8 cellular contexts compared by ENCODE assay signal in genomic region chr2:27216416-27217137, GRCh38. TPM values are rescaled to one million over a fixed set of nuclear protein-coding genes. Genes with fewer than 3 reads are reported as not detected.
A peak's percentile ranks its signal among the peaks of the same experiment; 100 is the strongest.
DNase-seq lines count a peak whose midpoint lies in the region; ATAC-seq, FAIRE-seq and TF ChIP-seq lines count a peak whose summit lies in the region.

No MANE protein-coding gene starts in this region.

- peaks cover 56% of the 10 kb centered on the region for H3K79me2 ChIP-seq in K562 (ENCODE audit: control insufficient read depth, insufficient read depth, low read length)

- WGBS in heart right ventricle, 2 donors, result 88 to 89% methylated on average over 13 of the region's 13 CpGs
- 63% methylated on average over 13 of the region's 13 CpGs for WGBS in K562 (ENCODE audit: insufficient coverage, low coverage, missing lambda C conversion rate)
- 92 to 97% methylated on average over 11 to 12 of the region's 13 CpGs for WGBS in mesodermal cell (ENCODE audit: insufficient coverage in 2 of 2), 2 experiments
- 80% methylated on average over 13 of the region's 13 CpGs for WGBS in aorta, 2 donors

- H3K9ac ChIP-seq in K562 (ENCODE audit: insufficient read depth in 1 of 2, low read depth in 2 of 2, low read length in 2 of 2), result peak overlapping the region; percentile 94 to 100

- peak overlapping the region; percentile 86 for H2AFZ ChIP-seq in K562 (ENCODE audit: low read depth, low read length)

- no peak for ATAC-seq in heart right ventricle
- ATAC-seq in left ventricle myocardium superior, result no peak
- no peak for ATAC-seq in K562
- no peak for ATAC-seq in aorta (ENCODE audit: low FRiP score)
- no peak for ATAC-seq in left colon

- H4K20me1 ChIP-seq in K562 (replicated peaks; ENCODE audit: control insufficient read depth, insufficient read depth, low read length), result no peaks in the 10 kb centered on the region

- POLR2A ChIA-PET in K562 (lab: Yijun Ruan, JAX), result interaction anchor here (0.5 to 2.9 kb wide), 7 partner anchors 16 to 228 kb away, joined by 3 to 12 read pairs (median 3); no protein-coding TSS in a partner anchor

- TF ChIP-seq RAD21 in K562 (CRISPR knock-in tag; conservative IDR thresholded peaks at IDR 0.05 in 1 of 2, IDR thresholded peaks at IDR 0.05 in 1 of 2), result no peak

- no peaks in the 10 kb centered on the region for H3K9me1 ChIP-seq in K562 (ENCODE audit: control insufficient read depth, insufficient read depth, low read length)

- in situ Hi-C loops in K562 (cut with MboI), result no loop called here

- H3K4me3 ChIP-seq in heart right ventricle (peak overlapping the region; percentile 50 to 78 (median 64)), K562 (peak overlapping the region; percentile 65), mesodermal cell (ENCODE audit: extremely low read depth, insufficient read depth, low read length, poor library complexity, severe bottlenecking) (peak overlapping the region; percentile 70), aorta (ENCODE audit: low read length in 2 of 2) (peak overlapping the region; percentile 23 to 50)

- H3K27me3 ChIP-seq in heart right ventricle (no peaks in the 10 kb centered on the region), K562 (ENCODE audit: control insufficient read depth in 2 of 2, insufficient read depth in 2 of 2, low read length in 2 of 2) (no peaks in the 10 kb centered on the region), aorta (ENCODE audit: control insufficient read depth in 1 of 2, insufficient read depth in 2 of 2, low read length in 1 of 2) (no peaks in the 10 kb centered on the region)

- TF ChIP-seq POLR2A in K562 (conservative IDR thresholded peaks at IDR 0.05), result no peak

- no peaks in the 10 kb centered on the region for H3K9me3 ChIP-seq in heart right ventricle
- H3K9me3 ChIP-seq in K562 (replicated peaks; ENCODE audit: control insufficient read depth, insufficient read depth, low read depth, low read length), result no peaks in the 10 kb centered on the region
- no peaks in the 10 kb centered on the region for H3K9me3 ChIP-seq in mesodermal cell (ENCODE audit: control insufficient read depth, low read length)
- H3K9me3 ChIP-seq in aorta (ENCODE audit: control insufficient read depth, low read length), result no peaks in the 10 kb centered on the region

- no peak for FAIRE-seq in K562 (lab: Jason Lieb, UNC)

- intact Hi-C loops in heart right ventricle (cut with DNase I) (loop anchor here in 2 of 10 donors (10.0 kb wide), 2 partner anchors 138 to 148 kb away; partner anchors contain the start of gene GTF3C2 (in 1 of the 2)), left ventricle myocardium superior (cut with micrococcal nuclease) (no loop called here), K562 (cut with micrococcal nuclease) (no loop called here), aorta (cut with DNase I) (no loop called here), left colon (cut with DNase I, micrococcal nuclease) (no loop called here)

- H3K36me3 ChIP-seq in heart right ventricle, result peaks cover 0 to 65% (median 15%) of the 10 kb centered on the region in 9 donors
- H3K36me3 ChIP-seq in K562 (ENCODE audit: control insufficient read depth, insufficient read depth, low read length), result peaks cover 61% of the 10 kb centered on the region
- H3K36me3 ChIP-seq in mesodermal cell (ENCODE audit: control insufficient read depth, insufficient read depth, low read length), result peaks cover 63% of the 10 kb centered on the region
- H3K36me3 ChIP-seq in aorta (ENCODE audit: control insufficient read depth in 1 of 2, insufficient read depth in 2 of 2, low read length in 1 of 2), result peaks cover 0 to 2% of the 10 kb centered on the region in 2 donors

- DNase-seq in heart right ventricle, result no peak
- DNase-seq in left ventricle myocardium superior, result no peak
- DNase-seq in K562 (ENCODE audit: extremely low read depth in 1 of 4, low spot score in 3 of 4), result no peak
- DNase-seq in aorta, result no peak
- no peak for DNase-seq in left colon
- no peak for DNase-seq in foreskin melanocyte
- no peak for DNase-seq in RKO (ENCODE audit: low spot score)

- CTCF ChIA-PET in K562 (lab: Yijun Ruan, JAX; ENCODE audit: low intra/inter-chr PET ratio), result no interaction called here

- H3K27ac ChIP-seq in heart right ventricle (peak overlapping the region in 6 of 10 donors; percentile 61 to 83 (median 70)), K562 (ENCODE audit: extremely low read depth, low read depth, low read length) (peak overlapping the region; percentile 91), mesodermal cell (ENCODE audit: low read depth, low read length, severe bottlenecking) (peak overlapping the region; percentile 74), aorta (ENCODE audit: low read depth in 1 of 2, low read length in 2 of 2) (no peak overlapping the region)

- H3K4me1 ChIP-seq in heart right ventricle (peaks cover 4 to 31% (median 26%) of the 10 kb centered on the region in 9 donors), K562 (replicated peaks in 1 of 2; ENCODE audit: control insufficient read depth in 2 of 2, insufficient read depth in 2 of 2, low read length in 2 of 2) (peaks cover 22 to 25% of the 10 kb centered on the region in 2 experiments), mesodermal cell (ENCODE audit: control insufficient read depth, insufficient read depth, low read length, poor library complexity, severe bottlenecking) (peaks cover 16% of the 10 kb centered on the region), aorta (ENCODE audit: control insufficient read depth in 1 of 2, insufficient read depth in 2 of 2, low read length in 2 of 2) (no peaks in the 10 kb centered on the region)

- TF ChIP-seq CTCF in heart right ventricle (IDR thresholded peaks at IDR 0.05), result no peak
- no peak for TF ChIP-seq CTCF in K562 (IDR thresholded peaks at IDR 0.05 in 2 of 3, conservative IDR thresholded peaks at IDR 0.05 in 1 of 3; ENCODE audit: insufficient read depth in 2 of 3, low read depth in 1 of 3, low read length in 3 of 3)

- BruUV-seq in K562 (replicated peaks; lab: Mats Ljungman, UMichigan), result TSS peak; percentile 77

- no peak for TF ChIP-seq EP300 in K562 (IDR thresholded peaks at IDR 0.05; ENCODE audit: low read length)

- H3K4me2 ChIP-seq in K562 (ENCODE audit: insufficient read depth, low read length), result peak overlapping the region; percentile 81

RNA-seq across cellular contexts. Expression of gene CAD, which starts 0.6 kb away (rescaled TPM):
- total RNA-seq in heart right ventricle (10 to 100 TPM in 1 of 10 donors, 1 to 10 TPM in 9; 6.1 to 10.6 (median 7.2) TPM), left ventricle myocardium superior (8.5 TPM), K562 (2014; rRNA removed) (57.7 and 94.5 TPM in 2 replicates), K562 (2014; rRNA removed; fragmentation: Illumina TruSeq; extraction: Trizol) (19.6 and 26.7 TPM in 2 replicates), K562 (2015; rRNA removed; fragmentation: Illumina TruSeq; extraction: Trizol) (33.7 and 35.7 TPM in 2 replicates), K562 (2021) (123 and 126 TPM in 2 replicates), aorta (10 to 100 TPM; 19.5 to 29.7 TPM), left colon (10 to 100 TPM; 13.9 to 23.7 TPM)
- polyA plus RNA-seq in heart right ventricle (1 to 10 TPM; 8.3 to 8.6 TPM), K562 (2011; rRNA removed) (27.9 and 69.2 TPM in 2 replicates), K562 (2014; fragmentation: Illumina TruSeq; extraction: Trizol) (76.4 and 95.0 TPM in 2 replicates), K562 (2014; fragmentation: Nextera tagmentation; extraction: Ambion mirVana) (1 to 10 TPM; 7.5 to 8.8 TPM), K562 (2014; rRNA removed) (54.5 and 60.7 TPM in 2 replicates), aorta (10 to 100 TPM in 1 of 2 donors, 1 to 10 TPM in 1; 6.9 to 16.9 TPM)
- total RNA-seq in K562 (2011; cell fraction: chromatin; rRNA removed; ENCODE audit: low replicate concordance), result 320 and 666 TPM in 2 replicates
- 376 and 382 TPM in 2 replicates for total RNA-seq in K562 (2011; cell fraction: nucleolus; rRNA removed)
- 239 and 276 TPM in 2 replicates for total RNA-seq in K562 (2011; cell fraction: nucleoplasm; rRNA removed)
- polyA plus RNA-seq in K562 (2011; cell fraction: cytosol; rRNA removed), result 33.6 and 47.2 TPM in 2 replicates
- 384 and 540 TPM in 2 replicates for polyA plus RNA-seq in K562 (2011; cell fraction: nucleus; rRNA removed)
- polyA plus RNA-seq in K562 (2012), result 89.0 and 90.7 TPM in 2 replicates
- polyA minus RNA-seq in K562 (2011; rRNA and poly(A)+ RNA removed), result 102 and 111 TPM in 2 replicates
- 169 and 192 TPM in 2 replicates for polyA minus RNA-seq in K562 (2011; cell fraction: cytosol; rRNA and poly(A)+ RNA removed)
- polyA minus RNA-seq in K562 (2011; cell fraction: nucleus; rRNA and poly(A)+ RNA removed), result 166 and 194 TPM in 2 replicates
- 38.2 TPM for polyA plus RNA-seq in mesodermal cell (2013, experiment 1 of 2)
- polyA plus RNA-seq in mesodermal cell (2013, experiment 2 of 2), result 30.4 TPM

RNA-seq across cellular contexts. Expression of gene SLC5A6, which starts 4.5 kb away (rescaled TPM):
- 10 to 100 TPM in 3 of 10 donors, 1 to 10 TPM in 7; 5.3 to 17.0 (median 8.8) TPM for total RNA-seq in heart right ventricle
- polyA plus RNA-seq in heart right ventricle, result 10 to 100 TPM in 1 of 2 donors, 1 to 10 TPM in 1; 9.3 to 20.5 TPM
- total RNA-seq in left ventricle myocardium superior, result 13.3 TPM
- total RNA-seq in K562 (2011; cell fraction: chromatin; rRNA removed; ENCODE audit: low replicate concordance), result 233 and 585 TPM in 2 replicates
- total RNA-seq in K562 (2011; cell fraction: nucleolus; rRNA removed), result 444 and 496 TPM in 2 replicates
- total RNA-seq in K562 (2011; cell fraction: nucleoplasm; rRNA removed), result 326 and 344 TPM in 2 replicates
- 90.6 and 121 TPM in 2 replicates for total RNA-seq in K562 (2014; rRNA removed)
- 64.6 and 82.7 TPM in 2 replicates for total RNA-seq in K562 (2014; rRNA removed; fragmentation: Illumina TruSeq; extraction: Trizol)
- 107 and 112 TPM in 2 replicates for total RNA-seq in K562 (2015; rRNA removed; fragmentation: Illumina TruSeq; extraction: Trizol)
- 137 and 143 TPM in 2 replicates for total RNA-seq in K562 (2021)
- 125 and 140 TPM in 2 replicates for polyA plus RNA-seq in K562 (2011; rRNA removed)
- polyA plus RNA-seq in K562 (2011; cell fraction: cytosol; rRNA removed), result 160 and 253 TPM in 2 replicates
- 751 and 850 TPM in 2 replicates for polyA plus RNA-seq in K562 (2011; cell fraction: nucleus; rRNA removed)
- 50.9 and 118 TPM in 2 replicates for polyA plus RNA-seq in K562 (2012)
- 117 and 121 TPM in 2 replicates for polyA plus RNA-seq in K562 (2014; fragmentation: Illumina TruSeq; extraction: Trizol)
- 10 to 100 TPM; 32.6 to 92.7 TPM for polyA plus RNA-seq in K562 (2014; fragmentation: Nextera tagmentation; extraction: Ambion mirVana)
- polyA plus RNA-seq in K562 (2014; rRNA removed), result 120 and 126 TPM in 2 replicates
- 76.1 and 143 TPM in 2 replicates for polyA minus RNA-seq in K562 (2011; rRNA and poly(A)+ RNA removed)
- polyA minus RNA-seq in K562 (2011; cell fraction: cytosol; rRNA and poly(A)+ RNA removed), result 64.2 and 86.8 TPM in 2 replicates
- 99.5 and 119 TPM in 2 replicates for polyA minus RNA-seq in K562 (2011; cell fraction: nucleus; rRNA and poly(A)+ RNA removed)
- polyA plus RNA-seq in mesodermal cell (2013, experiment 1 of 2), result 31.5 TPM
- polyA plus RNA-seq in mesodermal cell (2013, experiment 2 of 2), result 26.4 TPM
- 10 to 100 TPM; 17.9 to 21.3 TPM for total RNA-seq in aorta
- polyA plus RNA-seq in aorta, result 10 to 100 TPM; 16.4 to 24.7 TPM
- total RNA-seq in left colon, result 10 to 100 TPM; 20.6 to 30.5 TPM

RNA-seq across cellular contexts. Expression of gene ATRAID, which starts 4.7 kb away (rescaled TPM):
- 100 to 1,000 TPM; 116 to 162 (median 129) TPM for total RNA-seq in heart right ventricle
- 100 to 1,000 TPM; 140 to 144 TPM for polyA plus RNA-seq in heart right ventricle
- total RNA-seq in left ventricle myocardium superior, result 112 TPM
- total RNA-seq in K562 (2011; cell fraction: chromatin; rRNA removed; ENCODE audit: low replicate concordance), result 129 and 182 TPM in 2 replicates
- total RNA-seq in K562 (2011; cell fraction: nucleolus; rRNA removed), result 183 and 193 TPM in 2 replicates
- total RNA-seq in K562 (2011; cell fraction: nucleoplasm; rRNA removed), result 158 and 167 TPM in 2 replicates
- total RNA-seq in K562 (2014; rRNA removed), result 70.2 and 93.5 TPM in 2 replicates
- total RNA-seq in K562 (2014; rRNA removed; fragmentation: Illumina TruSeq; extraction: Trizol), result 82.3 and 88.2 TPM in 2 replicates
- 99.1 and 108 TPM in 2 replicates for total RNA-seq in K562 (2015; rRNA removed; fragmentation: Illumina TruSeq; extraction: Trizol)
- total RNA-seq in K562 (2021), result 75.4 and 78.7 TPM in 2 replicates
- 168 and 174 TPM in 2 replicates for polyA plus RNA-seq in K562 (2011; rRNA removed)
- polyA plus RNA-seq in K562 (2011; cell fraction: cytosol; rRNA removed), result 181 and 226 TPM in 2 replicates
- polyA plus RNA-seq in K562 (2011; cell fraction: nucleus; rRNA removed), result 120 and 151 TPM in 2 replicates
- 99.5 and 103 TPM in 2 replicates for polyA plus RNA-seq in K562 (2012)
- 104 and 134 TPM in 2 replicates for polyA plus RNA-seq in K562 (2014; fragmentation: Illumina TruSeq; extraction: Trizol)
- polyA plus RNA-seq in K562 (2014; fragmentation: Nextera tagmentation; extraction: Ambion mirVana), result 100 to 1,000 TPM; 122 to 187 TPM
- 106 and 108 TPM in 2 replicates for polyA plus RNA-seq in K562 (2014; rRNA removed)
- polyA minus RNA-seq in K562 (2011; rRNA and poly(A)+ RNA removed), result 69.8 and 70.3 TPM in 2 replicates
- polyA minus RNA-seq in K562 (2011; cell fraction: cytosol; rRNA and poly(A)+ RNA removed), result 40.8 and 46.9 TPM in 2 replicates
- 44.2 and 66.4 TPM in 2 replicates for polyA minus RNA-seq in K562 (2011; cell fraction: nucleus; rRNA and poly(A)+ RNA removed)
- 195 TPM for polyA plus RNA-seq in mesodermal cell (2013, experiment 1 of 2)
- polyA plus RNA-seq in mesodermal cell (2013, experiment 2 of 2), result 199 TPM
- total RNA-seq in aorta, result 10 to 100 TPM; 66.9 to 93.8 TPM
- 100 to 1,000 TPM; 144 to 176 TPM for polyA plus RNA-seq in aorta
- total RNA-seq in left colon, result 10 to 100 TPM; 75.3 to 98.2 TPM

RNA-seq across cellular contexts. Expression of gene SLC30A3, which starts 46.3 kb away (rescaled TPM):
- total RNA-seq in heart right ventricle (10 to 100 TPM in 7 of 10 donors, 1 to 10 TPM in 3; 6.0 to 35.8 (median 10.6) TPM), left ventricle myocardium superior (9.4 TPM), K562 (2014; rRNA removed) (0.68 and 2.4 TPM in 2 replicates), K562 (2014; rRNA removed; fragmentation: Illumina TruSeq; extraction: Trizol) (0.10 and 0.36 TPM in 2 replicates), K562 (2015; rRNA removed; fragmentation: Illumina TruSeq; extraction: Trizol) (0.41 and 0.58 TPM in 2 replicates), K562 (2021) (2.0 and 2.2 TPM in 2 replicates), aorta (1 to 10 TPM in 1 of 2 donors, under 1 TPM in 1; 0.78 to 1.8 TPM), left colon (not detected)
- polyA plus RNA-seq in heart right ventricle (1 to 10 TPM; 4.3 to 7.4 TPM), K562 (2011; rRNA removed) (1.2 and 3.1 TPM in 2 replicates), K562 (2014; fragmentation: Illumina TruSeq; extraction: Trizol) (1.1 and 2.2 TPM in 2 replicates), K562 (2014; fragmentation: Nextera tagmentation; extraction: Ambion mirVana) (under 1 TPM in 1 of 2 experiments, not detected in 1; 0.03 TPM), K562 (2014; rRNA removed) (2.3 and 2.7 TPM in 2 replicates), aorta (10 to 100 TPM in 1 of 2 donors, 1 to 10 TPM in 1; 4.0 to 20.2 TPM)
- 4.4 and 10.5 TPM in 2 replicates for total RNA-seq in K562 (2011; cell fraction: chromatin; rRNA removed; ENCODE audit: low replicate concordance)
- 4.5 and 6.7 TPM in 2 replicates for total RNA-seq in K562 (2011; cell fraction: nucleolus; rRNA removed)
- total RNA-seq in K562 (2011; cell fraction: nucleoplasm; rRNA removed), result 6.2 and 8.4 TPM in 2 replicates
- polyA plus RNA-seq in K562 (2011; cell fraction: cytosol; rRNA removed), result 5.3 and 8.9 TPM in 2 replicates
- polyA plus RNA-seq in K562 (2011; cell fraction: nucleus; rRNA removed), result 12.9 and 17.5 TPM in 2 replicates
- polyA plus RNA-seq in K562 (2012), result 1.6 and 2.0 TPM in 2 replicates
- polyA minus RNA-seq in K562 (2011; rRNA and poly(A)+ RNA removed), result 1.2 and 1.4 TPM in 2 replicates
- 2.7 and 3.5 TPM in 2 replicates for polyA minus RNA-seq in K562 (2011; cell fraction: cytosol; rRNA and poly(A)+ RNA removed)
- 1.9 and 2.3 TPM in 2 replicates for polyA minus RNA-seq in K562 (2011; cell fraction: nucleus; rRNA and poly(A)+ RNA removed)
- polyA plus RNA-seq in mesodermal cell (2013, experiment 1 of 2), result 0.11 TPM
- 0.61 TPM for polyA plus RNA-seq in mesodermal cell (2013, experiment 2 of 2)

RNA-seq across cellular contexts. Expression of gene DNAJC5G, which starts 58.7 kb away (rescaled TPM):
- total RNA-seq in heart right ventricle, result 1 to 10 TPM in 9 of 10 donors, under 1 TPM in 1; 0.94 to 6.0 (median 1.6) TPM
- polyA plus RNA-seq in heart right ventricle, result 1 to 10 TPM in 1 of 2 donors, under 1 TPM in 1; 0.19 to 3.7 TPM
- total RNA-seq in left ventricle myocardium superior, result 2.1 TPM
- total RNA-seq in K562 (2011; cell fraction: chromatin; rRNA removed; ENCODE audit: low replicate concordance), result 0.35 TPM in 1 of 2 replicates, not detected in the other
- total RNA-seq in K562 (2011; cell fraction: nucleolus; rRNA removed), result not detected in 2 replicates
- total RNA-seq in K562 (2011; cell fraction: nucleoplasm; rRNA removed), result not detected in 2 replicates
- not detected in 2 replicates for total RNA-seq in K562 (2014; rRNA removed)
- total RNA-seq in K562 (2014; rRNA removed; fragmentation: Illumina TruSeq; extraction: Trizol), result not detected in 2 replicates
- not detected in 2 replicates for total RNA-seq in K562 (2015; rRNA removed; fragmentation: Illumina TruSeq; extraction: Trizol)
- not detected in 2 replicates for total RNA-seq in K562 (2021)
- polyA plus RNA-seq in K562 (2011; rRNA removed), result not detected in 2 replicates
- not detected in 2 replicates for polyA plus RNA-seq in K562 (2011; cell fraction: cytosol; rRNA removed)
- polyA plus RNA-seq in K562 (2011; cell fraction: nucleus; rRNA removed), result 0.15 and 0.37 TPM in 2 replicates
- polyA plus RNA-seq in K562 (2012), result 0.08 TPM in 1 of 2 replicates, not detected in the other
- polyA plus RNA-seq in K562 (2014; fragmentation: Illumina TruSeq; extraction: Trizol), result not detected in 2 replicates
- not detected for polyA plus RNA-seq in K562 (2014; fragmentation: Nextera tagmentation; extraction: Ambion mirVana)
- 0.43 TPM in 1 of 2 replicates, not detected in the other for polyA plus RNA-seq in K562 (2014; rRNA removed)
- polyA minus RNA-seq in K562 (2011; rRNA and poly(A)+ RNA removed), result not detected in 2 replicates
- not detected in 2 replicates for polyA minus RNA-seq in K562 (2011; cell fraction: cytosol; rRNA and poly(A)+ RNA removed)
- not detected in 2 replicates for polyA minus RNA-seq in K562 (2011; cell fraction: nucleus; rRNA and poly(A)+ RNA removed)
- not detected for polyA plus RNA-seq in mesodermal cell (2013, experiment 1 of 2)
- not detected for polyA plus RNA-seq in mesodermal cell (2013, experiment 2 of 2)
- not detected for total RNA-seq in aorta
- 1 to 10 TPM; 2.3 TPM for polyA plus RNA-seq in aorta
- not detected for total RNA-seq in left colon

Comparison
In these comparisons a context has a peak if more than half of its experiments do, and no peak if none do; other contexts are left out.
1. H3K27ac ChIP-seq: peak in heart right ventricle (6 of 10), K562 (single experiment) and mesodermal cell (single experiment); none in aorta (0 of 2).
2. Peak in every context shown above with its lines, with median percentiles within 50 percentile points of each other: H3K4me3 ChIP-seq.